In genomic region chr1:47179023-47179987, GRCh38 we compare ENCODE assay signal across 8 cellular contexts. TPM values are rescaled to one million over a fixed set of nuclear protein-coding genes. Genes with fewer than 3 reads are reported as not detected.
DNase-seq lines count a peak whose midpoint lies in the region; ATAC-seq and TF ChIP-seq lines count a peak whose summit lies in the region.

No MANE protein-coding gene starts in this region.

- H3K27ac ChIP-seq in iPS-18a (ENCODE audit: low read length) (no peak overlapping the region), skeletal muscle tissue (ENCODE audit: low read depth, low read length) (no peak overlapping the region)

- H3K36me3 ChIP-seq in iPS-18a (ENCODE audit: control insufficient read depth, low read depth, low read length) (no peaks in the 10 kb centered on the region), skeletal muscle tissue (ENCODE audit: control insufficient read depth in 3 of 3, insufficient read depth in 3 of 3, low read length in 3 of 3) (no peaks in the 10 kb centered on the region)

- peak; percentile 97 for TF ChIP-seq CTCF in AG04449 (IDR thresholded peaks at IDR 0.05; ENCODE audit: insufficient read depth, low read length, missing control alignments)

- POLR2A ChIA-PET in AG04449 (lab: Yijun Ruan, JAX) = interaction anchor here (0.7 to 1.6 kb wide), 4 partner anchors 135 to 354 kb away, joined by 3 to 5 read pairs (median 4); partner anchors contain the start of genes CMPK1, FOXD2 and STIL

- H3K4me3 ChIP-seq in AG04449 (ENCODE audit: low read depth, low read length) (peak overlapping the region; percentile 60), iPS-18a (ENCODE audit: low read length) (peak overlapping the region; percentile 54), skeletal muscle tissue (ENCODE audit: low read length in 3 of 3) (peak overlapping the region; percentile 73 to 82 (median 75))

- H3K9ac ChIP-seq in iPS-18a (ENCODE audit: low read length) = no peak overlapping the region
- peak overlapping the region; percentile 60 to 80 (median 73) for H3K9ac ChIP-seq in skeletal muscle tissue (ENCODE audit: low read depth in 1 of 3, low read length in 3 of 3)

- DNase-seq in AG04449 (ENCODE audit: low read depth, low spot score) = peak; percentile 72
- peak; percentile 85 for DNase-seq in NCI-H2107 treated with DMSO at 0.1 percent for 48 hours (lab: John Stamatoyannopoulos, UW; ENCODE audit: unreplicated experiment)
- DNase-seq in UCSD-AML1 (lab: John Stamatoyannopoulos, UW; ENCODE audit: unreplicated experiment) = peak; percentile 96
- DNase-seq in brain pericyte (ENCODE audit: low read depth, low spot score) = peak; percentile 69

- no peaks in the 10 kb centered on the region for H3K9me3 ChIP-seq in iPS-18a (ENCODE audit: control insufficient read depth, low read depth, low read length)
- H3K9me3 ChIP-seq in skeletal muscle tissue (ENCODE audit: control insufficient read depth in 3 of 3, low read length in 3 of 3) = no peaks in the 10 kb centered on the region

- H3K27me3 ChIP-seq in iPS-18a (ENCODE audit: control insufficient read depth, insufficient read depth, low read length) = peaks cover 16% of the 10 kb centered on the region
- H3K27me3 ChIP-seq in skeletal muscle tissue (ENCODE audit: control insufficient read depth in 3 of 3, insufficient read depth in 3 of 3, low read length in 3 of 3) = peaks cover 9 to 29% (median 24%) of the 10 kb centered on the region in 3 donors

- CTCF ChIA-PET in AG04449 (lab: Yijun Ruan, JAX) = interaction anchor here (0.6 to 12.9 kb wide), 45 partner anchors 10 to 730 kb away, joined by 3 to 213 read pairs (median 4); partner anchors contain the start of genes CMPK1, FOXD2 and PDZK1IP1

- peaks cover 4% of the 10 kb centered on the region for H3K4me1 ChIP-seq in iPS-18a (ENCODE audit: control insufficient read depth, low read depth, low read length)
- H3K4me1 ChIP-seq in skeletal muscle tissue (ENCODE audit: control insufficient read depth in 3 of 3, insufficient read depth in 3 of 3, low read length in 3 of 3) = peaks cover 12 to 19% (median 16%) of the 10 kb centered on the region in 3 donors

- peak; percentile 86 for ATAC-seq in GM18861 (IDR thresholded peaks at IDR 0.05; ENCODE audit: unreplicated experiment)
- peak; percentile 79 for ATAC-seq in HG03097 (IDR thresholded peaks at IDR 0.05; ENCODE audit: low FRiP score, unreplicated experiment)

RNA-seq across cellular contexts. Expression of gene PDZK1IP1, which starts 10.5 kb away (rescaled TPM):
- total RNA-seq in skeletal muscle tissue = not detected

RNA-seq across cellular contexts. Expression of gene CYP4A22, which starts 42.1 kb away (rescaled TPM):
- not detected for total RNA-seq in skeletal muscle tissue

RNA-seq across cellular contexts. Expression of gene TAL1, which starts 52.7 kb away (rescaled TPM):
- 3.1 TPM for total RNA-seq in skeletal muscle tissue
